1 cellular context compared by ENCODE assay signal in the genomic region with DNA sequence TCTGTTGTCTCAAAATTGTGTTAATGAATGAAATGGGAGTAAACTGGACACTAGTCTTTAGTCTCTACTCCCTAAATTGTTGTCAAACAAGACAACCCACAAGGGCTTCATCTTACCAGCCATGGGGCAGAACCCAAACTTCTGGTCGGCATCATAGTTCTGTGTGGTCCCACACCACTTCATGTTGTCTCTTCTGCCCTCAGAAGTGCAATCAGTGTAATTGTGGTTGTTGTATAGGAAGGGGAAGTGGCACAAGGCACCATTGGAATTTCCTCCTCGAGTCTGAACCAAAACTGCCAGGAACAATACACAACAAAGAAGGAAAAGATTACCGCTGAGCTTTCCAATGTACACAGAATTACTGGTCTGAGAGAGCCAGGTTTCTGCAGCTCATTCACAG.
TF ChIP-seq lines count a peak whose summit lies in the region.

No MANE protein-coding gene starts in this region.

TF ChIP-seq in HepG2, 621 proteins besides CTCF, POLR2A, EP300 and RAD21 (continued from another document and continues in another):
- 0 out of 2 replicates have a peak, but pooled peaks have one; percentile 39 for TF ChIP-seq SSRP1 (CRISPR knock-in tag; IDR thresholded peaks at IDR 0.05)
- TF ChIP-seq, protein P1, sequence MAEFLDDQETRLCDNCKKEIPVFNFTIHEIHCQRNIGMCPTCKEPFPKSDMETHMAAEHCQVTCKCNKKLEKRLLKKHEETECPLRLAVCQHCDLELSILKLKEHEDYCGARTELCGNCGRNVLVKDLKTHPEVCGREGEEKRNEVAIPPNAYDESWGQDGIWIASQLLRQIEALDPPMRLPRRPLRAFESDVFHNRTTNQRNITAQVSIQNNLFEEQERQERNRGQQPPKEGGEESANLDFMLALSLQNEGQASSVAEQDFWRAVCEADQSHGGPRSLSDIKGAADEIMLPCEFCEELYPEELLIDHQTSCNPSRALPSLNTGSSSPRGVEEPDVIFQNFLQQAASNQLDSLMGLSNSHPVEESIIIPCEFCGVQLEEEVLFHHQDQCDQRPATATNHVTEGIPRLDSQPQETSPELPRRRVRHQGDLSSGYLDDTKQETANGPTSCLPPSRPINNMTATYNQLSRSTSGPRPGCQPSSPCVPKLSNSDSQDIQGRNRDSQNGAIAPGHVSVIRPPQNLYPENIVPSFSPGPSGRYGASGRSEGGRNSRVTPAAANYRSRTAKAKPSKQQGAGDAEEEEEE (CRISPR knock-in tag; IDR thresholded peaks at IDR 0.05; ENCODE audit: borderline replicate concordance) = no peak
- TF ChIP-seq ZNF501 (CRISPR knock-in tag; IDR thresholded peaks at IDR 0.05) = no peak
- TF ChIP-seq, protein P2, sequence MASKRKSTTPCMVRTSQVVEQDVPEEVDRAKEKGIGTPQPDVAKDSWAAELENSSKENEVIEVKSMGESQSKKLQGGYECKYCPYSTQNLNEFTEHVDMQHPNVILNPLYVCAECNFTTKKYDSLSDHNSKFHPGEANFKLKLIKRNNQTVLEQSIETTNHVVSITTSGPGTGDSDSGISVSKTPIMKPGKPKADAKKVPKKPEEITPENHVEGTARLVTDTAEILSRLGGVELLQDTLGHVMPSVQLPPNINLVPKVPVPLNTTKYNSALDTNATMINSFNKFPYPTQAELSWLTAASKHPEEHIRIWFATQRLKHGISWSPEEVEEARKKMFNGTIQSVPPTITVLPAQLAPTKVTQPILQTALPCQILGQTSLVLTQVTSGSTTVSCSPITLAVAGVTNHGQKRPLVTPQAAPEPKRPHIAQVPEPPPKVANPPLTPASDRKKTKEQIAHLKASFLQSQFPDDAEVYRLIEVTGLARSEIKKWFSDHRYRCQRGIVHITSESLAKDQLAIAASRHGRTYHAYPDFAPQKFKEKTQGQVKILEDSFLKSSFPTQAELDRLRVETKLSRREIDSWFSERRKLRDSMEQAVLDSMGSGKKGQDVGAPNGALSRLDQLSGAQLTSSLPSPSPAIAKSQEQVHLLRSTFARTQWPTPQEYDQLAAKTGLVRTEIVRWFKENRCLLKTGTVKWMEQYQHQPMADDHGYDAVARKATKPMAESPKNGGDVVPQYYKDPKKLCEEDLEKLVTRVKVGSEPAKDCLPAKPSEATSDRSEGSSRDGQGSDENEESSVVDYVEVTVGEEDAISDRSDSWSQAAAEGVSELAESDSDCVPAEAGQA (IDR thresholded peaks at IDR 0.05; ENCODE audit: low read depth) = no peak
- TF ChIP-seq, protein P2 (CRISPR knock-in tag; IDR thresholded peaks at IDR 0.05; ENCODE audit: borderline replicate concordance) = no peak
- TF ChIP-seq ZNF235 (CRISPR knock-in tag; IDR thresholded peaks at IDR 0.05; ENCODE audit: borderline replicate concordance) = no peak
- no peak for TF ChIP-seq IKZF4 (CRISPR knock-in tag; IDR thresholded peaks at IDR 0.05; ENCODE audit: borderline replicate concordance, low read depth, not compliant biosample characterization)
- TF ChIP-seq KDM4B (CRISPR knock-in tag; IDR thresholded peaks at IDR 0.05) = no peak
- TF ChIP-seq ELF3 (CRISPR knock-in tag; IDR thresholded peaks at IDR 0.05) = peak; percentile 27; the same call in 1 of the 2 replicates
- TF ChIP-seq EED (CRISPR knock-in tag; IDR thresholded peaks at IDR 0.05) = no peak
- TF ChIP-seq FOXK2 (IDR thresholded peaks at IDR 0.05) = no peak
- no peak for TF ChIP-seq ZNF577 (CRISPR knock-in tag; IDR thresholded peaks at IDR 0.05; ENCODE audit: borderline replicate concordance, low read depth)
- peak; percentile 33; the same call in 1 of the 2 replicates for TF ChIP-seq SNAPC5 (CRISPR knock-in tag; IDR thresholded peaks at IDR 0.05; ENCODE audit: borderline replicate concordance)
- 0 out of 2 replicates have a peak, but pooled peaks have one; percentile 58 for TF ChIP-seq ZFP82 (CRISPR knock-in tag; IDR thresholded peaks at IDR 0.05; ENCODE audit: borderline replicate concordance)
- TF ChIP-seq HNRNPUL1 (IDR thresholded peaks at IDR 0.05; ENCODE audit: low read depth, low read length) = no peak
- no peak for TF ChIP-seq ZFP36L1 (CRISPR knock-in tag; IDR thresholded peaks at IDR 0.05)
- TF ChIP-seq, protein P3, sequence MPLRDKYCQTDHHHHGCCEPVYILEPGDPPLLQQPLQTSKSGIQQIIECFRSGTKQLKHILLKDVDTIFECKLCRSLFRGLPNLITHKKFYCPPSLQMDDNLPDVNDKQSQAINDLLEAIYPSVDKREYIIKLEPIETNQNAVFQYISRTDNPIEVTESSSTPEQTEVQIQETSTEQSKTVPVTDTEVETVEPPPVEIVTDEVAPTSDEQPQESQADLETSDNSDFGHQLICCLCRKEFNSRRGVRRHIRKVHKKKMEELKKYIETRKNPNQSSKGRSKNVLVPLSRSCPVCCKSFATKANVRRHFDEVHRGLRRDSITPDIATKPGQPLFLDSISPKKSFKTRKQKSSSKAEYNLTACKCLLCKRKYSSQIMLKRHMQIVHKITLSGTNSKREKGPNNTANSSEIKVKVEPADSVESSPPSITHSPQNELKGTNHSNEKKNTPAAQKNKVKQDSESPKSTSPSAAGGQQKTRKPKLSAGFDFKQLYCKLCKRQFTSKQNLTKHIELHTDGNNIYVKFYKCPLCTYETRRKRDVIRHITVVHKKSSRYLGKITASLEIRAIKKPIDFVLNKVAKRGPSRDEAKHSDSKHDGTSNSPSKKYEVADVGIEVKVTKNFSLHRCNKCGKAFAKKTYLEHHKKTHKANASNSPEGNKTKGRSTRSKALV (CRISPR knock-in tag; IDR thresholded peaks at IDR 0.05) = 0 out of 2 replicates have a peak, but pooled peaks have one; percentile 3
- TF ChIP-seq AHDC1 (CRISPR knock-in tag; IDR thresholded peaks at IDR 0.05; ENCODE audit: borderline replicate concordance) = peak; percentile 25; the same call in 1 of the 2 replicates
- no peak for TF ChIP-seq ZNF670 (CRISPR knock-in tag; IDR thresholded peaks at IDR 0.05; ENCODE audit: borderline replicate concordance)
- no peak for TF ChIP-seq ZNF749 (CRISPR knock-in tag; IDR thresholded peaks at IDR 0.05; ENCODE audit: borderline replicate concordance)
- TF ChIP-seq, protein P4, sequence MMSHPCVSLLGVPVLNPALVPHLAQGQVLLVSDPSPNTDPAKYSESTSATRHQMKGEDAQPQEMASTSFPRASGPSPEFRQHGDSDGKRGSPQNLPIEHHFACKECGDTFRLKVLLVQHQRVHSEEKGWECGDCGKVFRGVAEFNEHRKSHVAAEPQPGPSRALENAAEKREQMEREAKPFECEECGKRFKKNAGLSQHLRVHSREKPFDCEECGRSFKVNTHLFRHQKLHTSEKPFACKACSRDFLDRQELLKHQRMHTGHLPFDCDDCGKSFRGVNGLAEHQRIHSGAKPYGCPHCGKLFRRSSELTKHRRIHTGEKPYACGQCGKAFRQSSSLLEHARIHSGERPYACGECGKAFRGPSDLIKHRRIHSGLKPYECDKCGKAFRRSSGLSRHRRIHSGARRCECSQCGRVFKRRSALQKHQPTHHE (CRISPR knock-in tag; IDR thresholded peaks at IDR 0.05; ENCODE audit: borderline replicate concordance) = no peak
- no peak for TF ChIP-seq ZNF12 (CRISPR knock-in tag; IDR thresholded peaks at IDR 0.05)
- no peak for TF ChIP-seq HOXA9 (CRISPR knock-in tag; IDR thresholded peaks at IDR 0.05; ENCODE audit: borderline replicate concordance)
- TF ChIP-seq ZNF354B (CRISPR knock-in tag; IDR thresholded peaks at IDR 0.05) = 0 out of 2 replicates have a peak, but pooled peaks have one; percentile 37
- no peak for TF ChIP-seq ZZZ3 (CRISPR knock-in tag; IDR thresholded peaks at IDR 0.05; ENCODE audit: borderline replicate concordance)
- no peak for TF ChIP-seq ZEB1 (IDR thresholded peaks at IDR 0.05; ENCODE audit: insufficient replicate concordance, low read depth)
- TF ChIP-seq TOE1 (CRISPR knock-in tag; IDR thresholded peaks at IDR 0.05) = no peak
- TF ChIP-seq, protein P5, sequence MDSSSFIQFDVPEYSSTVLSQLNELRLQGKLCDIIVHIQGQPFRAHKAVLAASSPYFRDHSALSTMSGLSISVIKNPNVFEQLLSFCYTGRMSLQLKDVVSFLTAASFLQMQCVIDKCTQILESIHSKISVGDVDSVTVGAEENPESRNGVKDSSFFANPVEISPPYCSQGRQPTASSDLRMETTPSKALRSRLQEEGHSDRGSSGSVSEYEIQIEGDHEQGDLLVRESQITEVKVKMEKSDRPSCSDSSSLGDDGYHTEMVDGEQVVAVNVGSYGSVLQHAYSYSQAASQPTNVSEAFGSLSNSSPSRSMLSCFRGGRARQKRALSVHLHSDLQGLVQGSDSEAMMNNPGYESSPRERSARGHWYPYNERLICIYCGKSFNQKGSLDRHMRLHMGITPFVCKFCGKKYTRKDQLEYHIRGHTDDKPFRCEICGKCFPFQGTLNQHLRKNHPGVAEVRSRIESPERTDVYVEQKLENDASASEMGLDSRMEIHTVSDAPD (CRISPR knock-in tag; IDR thresholded peaks at IDR 0.05) = 0 out of 2 replicates have a peak, but pooled peaks have one; percentile 20
- TF ChIP-seq POLR2G (IDR thresholded peaks at IDR 0.05; ENCODE audit: low read depth, low read length) = peak; percentile 13; the same call in 1 of the 2 replicates
- TF ChIP-seq NKX3-1 (CRISPR knock-in tag; IDR thresholded peaks at IDR 0.05) = 0 out of 2 replicates have a peak, but pooled peaks have one; percentile 28
- TF ChIP-seq YY1 (IDR thresholded peaks at IDR 0.05; ENCODE audit: insufficient read depth, insufficient replicate concordance, low read depth, low read length) = no peak
- 0 out of 2 replicates have a peak, but pooled peaks have one; percentile 29 for TF ChIP-seq ZMYM4 (CRISPR knock-in tag; IDR thresholded peaks at IDR 0.05)
- TF ChIP-seq ZNF816 (CRISPR knock-in tag; IDR thresholded peaks at IDR 0.05; ENCODE audit: borderline replicate concordance) = no peak
- no peak for TF ChIP-seq ETV6 (CRISPR knock-in tag; conservative IDR thresholded peaks at IDR 0.05)
- no peak for TF ChIP-seq ZNF430 (CRISPR knock-in tag; IDR thresholded peaks at IDR 0.05)
- no peak for TF ChIP-seq ZNF160 (CRISPR knock-in tag; IDR thresholded peaks at IDR 0.05)
- TF ChIP-seq, protein P6, sequence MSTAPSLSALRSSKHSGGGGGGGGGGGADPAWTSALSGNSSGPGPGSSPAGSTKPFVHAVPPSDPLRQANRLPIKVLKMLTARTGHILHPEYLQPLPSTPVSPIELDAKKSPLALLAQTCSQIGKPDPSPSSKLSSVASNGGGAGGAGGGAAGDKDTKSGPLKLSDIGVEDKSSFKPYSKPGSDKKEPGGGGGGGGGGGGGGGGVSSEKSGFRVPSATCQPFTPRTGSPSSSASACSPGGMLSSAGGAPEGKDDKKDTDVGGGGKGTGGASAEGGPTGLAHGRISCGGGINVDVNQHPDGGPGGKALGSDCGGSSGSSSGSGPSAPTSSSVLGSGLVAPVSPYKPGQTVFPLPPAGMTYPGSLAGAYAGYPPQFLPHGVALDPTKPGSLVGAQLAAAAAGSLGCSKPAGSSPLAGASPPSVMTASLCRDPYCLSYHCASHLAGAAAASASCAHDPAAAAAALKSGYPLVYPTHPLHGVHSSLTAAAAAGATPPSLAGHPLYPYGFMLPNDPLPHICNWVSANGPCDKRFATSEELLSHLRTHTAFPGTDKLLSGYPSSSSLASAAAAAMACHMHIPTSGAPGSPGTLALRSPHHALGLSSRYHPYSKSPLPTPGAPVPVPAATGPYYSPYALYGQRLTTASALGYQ (CRISPR knock-in tag; IDR thresholded peaks at IDR 0.05) = 0 out of 2 replicates have a peak, but pooled peaks have one; percentile 11
